In genomic region chr1:29500651-29501050, GRCh38 we compare ENCODE assay signal across 22 cellular contexts.
"Had no signal": no experiment of that assay in that cellular context is flagged by ENCODE, and none has a peak within 500 bp of the region (broad histone marks: within the 10 kb centered on the region; RNA-seq: fewer than 3 reads in every experiment).

No MANE protein-coding gene starts in this region.

- H3K9ac ChIP-seq: parathyroid adenoma had no signal

- H3K9me3 ChIP-seq: body of pancreas, lower lobe of right lung had no signal

- FAIRE-seq: urothelium cell line had no signal

- DNase-seq: activated CD4-positive, CD25-positive, alpha-beta regulatory T cell treated with anti-CD3 and anti-CD28 coated beads, Interleukin-2, amount 50 U/mL, for 72 hours; activated naive CD8-positive, alpha-beta T cell treated with anti-CD3 and anti-CD28 coated beads for 36 hours; activated T-cell treated with anti-CD3 and anti-CD28 coated beads, Interleukin-2, amount 50 U/mL, for 48 hours; amygdala; body of pancreas; cortex of kidney; effector memory CD4-positive, alpha-beta T cell; foreskin fibroblast; glutamatergic neuron; hypothalamus; left cardiac atrium; lower lobe of right lung; midbrain; stimulated activated CD4-positive, alpha-beta T cell treated with anti-CD3 and anti-CD28 coated beads, Interleukin-15, amount 100 ng/mL, for 24 hours; stimulated activated CD4-positive, alpha-beta T cell treated with anti-CD3 and anti-CD28 coated beads, Interleukin-4, amount 100 ng/mL, for 1 hour; stimulated activated naive B cell treated with anti-CD40 and anti-IgM and Interleukin-4, amounts not matched to agents 10 μg/mL and 1 μg/mL and 100 μg/mL, for 72 hours; T-cell; T-helper 9 cell had no signal

- H2AFZ ChIP-seq: parathyroid adenoma had no signal

- H3K4me1 ChIP-seq: body of pancreas, lower lobe of right lung, parathyroid adenoma, tibial artery had no signal

- H3K27ac ChIP-seq: body of pancreas, lower lobe of right lung, parathyroid adenoma, skin epidermis, tibial artery had no signal

- H3K4me3 ChIP-seq: body of pancreas, lower lobe of right lung, skin epidermis, tibial artery had no signal

- H3K27me3 ChIP-seq: body of pancreas had no signal

- H3K79me2 ChIP-seq: parathyroid adenoma had no signal

- ATAC-seq: body of pancreas; left cardiac atrium; lower lobe of right lung; stimulated activated naive B cell treated with anti-CD40 and anti-IgM and Interleukin-4, amounts not matched to agents 10 μg/mL and 1 μg/mL and 100 μg/mL, for 72 hours; T-cell had no signal

- H3K36me3 ChIP-seq: lower lobe of right lung, tibial artery had no signal
